Comparison of ENCODE assay signal across 15 cellular contexts in the genomic region with DNA sequence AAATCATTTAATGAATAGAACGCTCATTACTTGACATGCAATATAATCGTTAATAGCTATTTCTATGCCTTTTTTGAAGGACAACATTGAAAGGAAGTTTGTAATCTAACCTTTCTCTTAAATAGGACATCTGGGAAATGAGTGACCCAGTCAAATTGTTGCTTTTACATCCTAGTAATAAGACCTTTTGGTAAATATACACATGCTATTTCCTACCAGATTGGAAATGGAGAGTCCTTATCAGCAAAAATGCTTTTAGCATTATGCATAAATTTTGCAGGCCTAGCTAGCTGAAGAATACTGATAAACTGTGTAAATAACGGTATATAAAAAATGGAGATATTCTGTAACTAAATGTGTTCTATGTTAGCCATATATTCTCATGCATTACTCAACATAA.
DNase-seq lines count a peak whose midpoint lies in the region; ATAC-seq and TF ChIP-seq lines count a peak whose summit lies in the region.
"Had no signal": no experiment of that assay in that cellular context is flagged by ENCODE, and none has a peak within 500 bp of the region (broad histone marks: within the 10 kb centered on the region; RNA-seq: fewer than 3 reads in every experiment).

No MANE protein-coding gene starts in this region.

- no peaks in the 10 kb centered on the region for H3K9me1 ChIP-seq in IMR-90 (ENCODE audit: insufficient read depth, low read length)

- H2AK9ac ChIP-seq in IMR-90 (replicated peaks; ENCODE audit: low read depth, low read length, poor library complexity): no peak overlapping the region

- TF ChIP-seq RAD21 in IMR-90 (IDR thresholded peaks at IDR 0.05; ENCODE audit: low read length): no peak

- no peak overlapping the region for H2AFZ ChIP-seq in IMR-90 (replicated peaks; ENCODE audit: low read length, poor library complexity)
- H2AFZ ChIP-seq in osteoblast (ENCODE audit: low read length): no peak overlapping the region
- H2AFZ ChIP-seq: GM23248 had no signal

- H4K5ac ChIP-seq in IMR-90 (ENCODE audit: low read depth, low read length): no peak overlapping the region

- H3K56ac ChIP-seq in IMR-90 (ENCODE audit: extremely low read depth, insufficient read depth, low read length): no peak overlapping the region

- H4K8ac ChIP-seq in IMR-90 (ENCODE audit: low read depth in 2 of 2, low read length in 2 of 2): no peak overlapping the region

- ATAC-seq in IMR-90 (ENCODE audit: low read depth) (no peak), HG03520 (IDR thresholded peaks at IDR 0.05; ENCODE audit: unreplicated experiment) (no peak)
- ATAC-seq: GM12878 had no signal

- no peak for TF ChIP-seq CTCF in IMR-90 (conservative IDR thresholded peaks at IDR 0.05; ENCODE audit: low read depth, low read length)
- no peak for TF ChIP-seq CTCF in astrocyte of the spinal cord (IDR thresholded peaks at IDR 0.05; ENCODE audit: low read depth, low read length)
- TF ChIP-seq CTCF in fibroblast of pulmonary artery (IDR thresholded peaks at IDR 0.05; ENCODE audit: low read length, missing control alignments): no peak
- TF ChIP-seq CTCF in osteoblast (IDR thresholded peaks at IDR 0.05; ENCODE audit: extremely low read depth, low read depth, low read length): no peak

- no peak overlapping the region for H3K4me2 ChIP-seq in IMR-90 (ENCODE audit: low read depth, low read length)
- H3K4me2 ChIP-seq in osteoblast (ENCODE audit: insufficient read depth, low read length): peak overlapping the region; percentile 59
- H3K4me2 ChIP-seq: BLaER1 treated with 17β-estradiol and CSF1 and Interleukin-3, amounts not matched to agents 10 nM and 100 nM had no signal

- H3K27ac ChIP-seq in IMR-90 (ENCODE audit: insufficient read depth, low read length) (no peak overlapping the region), osteoblast (ENCODE audit: low read depth, low read length) (peak overlapping the region; percentile 43)
- H3K27ac ChIP-seq: BLaER1 treated with 17β-estradiol and CSF1 and Interleukin-3, amounts not matched to agents 10 nM and 100 nM; GM23248 had no signal

- H3K4ac ChIP-seq in IMR-90 (ENCODE audit: low read depth, low read length): no peak overlapping the region

- DNase-seq in IMR-90 (peak; percentile 56), astrocyte of the spinal cord (ENCODE audit: low read depth, low spot score) (peak; percentile 22), fibroblast of pulmonary artery (ENCODE audit: low read depth) (peak; percentile 29), osteoblast (ENCODE audit: insufficient read length, low spot score, missing footprints) (no peak), cardiac septum (ENCODE audit: low spot score) (no peak), OCI-M2 (lab: John Stamatoyannopoulos, UW; ENCODE audit: unreplicated experiment) (no peak), epidermal melanocyte (ENCODE audit: insufficient read length, low spot score) (no peak)
- DNase-seq: ACHN; CD4-positive, CD25-positive, alpha-beta regulatory T cell; DMS 273 treated with DMSO at 0.1 percent for 48 hours; H7 had no signal

- WGBS in IMR-90 (ENCODE audit: extremely low coverage in 2 of 2, insufficient read length in 1 of 2), 2 experiments: no CpG with 5 or more reads among the region's 3 CpGs

- H2BK5ac ChIP-seq in IMR-90 (ENCODE audit: low read depth, low read length, poor library complexity, severe bottlenecking): no peak overlapping the region

- no peak overlapping the region for H3K14ac ChIP-seq in IMR-90 (replicated peaks; ENCODE audit: low read depth, low read length)

- CTCF ChIA-PET in IMR-90 (lab: Yijun Ruan, JAX): interaction anchor here (0.6 kb wide), 1 partner anchor 179 kb away, joined by 3 read pairs; no protein-coding TSS in a partner anchor

- TF ChIP-seq POLR2A in IMR-90 (IDR thresholded peaks at IDR 0.05; ENCODE audit: low read depth, low read length): no peak

- H3K9me3 ChIP-seq in IMR-90 (ENCODE audit: control insufficient read depth, insufficient read depth, low read length): no peaks in the 10 kb centered on the region
- no peaks in the 10 kb centered on the region for H3K9me3 ChIP-seq in osteoblast (ENCODE audit: low read depth, low read length)
- H3K9me3 ChIP-seq: BLaER1 treated with 17β-estradiol and CSF1 and Interleukin-3, amounts not matched to agents 10 nM and 100 nM had no signal

- no TSS peak for BruUV-seq in IMR-90 (replicated peaks; lab: Mats Ljungman, UMichigan)

- no peak overlapping the region for H2AK5ac ChIP-seq in IMR-90 (ENCODE audit: low read depth, low read length)

- dilution Hi-C loops in IMR-90 (cut with HindIII; ENCODE audit: low sequenced_read_pairs, unreplicated experiment): no loop called here

- intact Hi-C loops in IMR-90 (cut with micrococcal nuclease): no loop called here
- intact Hi-C loops in cardiac septum (cut with DNase I): no loop called here

- no peaks in the 10 kb centered on the region for H3K79me2 ChIP-seq in osteoblast (ENCODE audit: insufficient read depth, low read length)

- no peak overlapping the region for H2BK15ac ChIP-seq in IMR-90 (ENCODE audit: low read depth, low read length)

- H3K4me3 ChIP-seq in IMR-90 (ENCODE audit: insufficient read depth, low read depth, low read length) (no peak overlapping the region), astrocyte of the spinal cord (ENCODE audit: low read depth, low read length) (no peak overlapping the region), fibroblast of pulmonary artery (replicated peaks; ENCODE audit: low read depth, low read length) (no peak overlapping the region), osteoblast (ENCODE audit: insufficient read depth, low read length) (no peak overlapping the region)
- H3K4me3 ChIP-seq: BLaER1 treated with 17β-estradiol and CSF1 and Interleukin-3, amounts not matched to agents 10 nM and 100 nM; GM12878; GM23248 had no signal

- no peak overlapping the region for H4K91ac ChIP-seq in IMR-90 (ENCODE audit: insufficient read depth, low read depth, low read length)

- in situ Hi-C loops in IMR-90 (cut with MboI; ENCODE audit: low sequenced_read_pairs) (no loop called here), astrocyte of the spinal cord (cut with HindIII; ENCODE audit: low sequenced_read_pairs) (no loop called here)

- H2BK120ac ChIP-seq in IMR-90 (ENCODE audit: low read depth, low read length): no peak overlapping the region

- H4K20me1 ChIP-seq in IMR-90 (ENCODE audit: insufficient read depth, low read length): no peaks in the 10 kb centered on the region
- H4K20me1 ChIP-seq in osteoblast (ENCODE audit: insufficient read depth, low read length): no peaks in the 10 kb centered on the region
- H4K20me1 ChIP-seq: BLaER1 treated with 17β-estradiol and CSF1 and Interleukin-3, amounts not matched to agents 10 nM and 100 nM had no signal

- H3K79me1 ChIP-seq in IMR-90 (ENCODE audit: low read depth in 1 of 2, low read length in 2 of 2): no peaks in the 10 kb centered on the region

- H3K9ac ChIP-seq in IMR-90 (ENCODE audit: low read depth, low read length): no peak overlapping the region
- H3K9ac ChIP-seq: BLaER1 treated with 17β-estradiol and CSF1 and Interleukin-3, amounts not matched to agents 10 nM and 100 nM; GM23248 had no signal

- H2BK20ac ChIP-seq in IMR-90 (ENCODE audit: low read depth, low read length): no peak overlapping the region

- no peaks in the 10 kb centered on the region; the same call in 1 of the 2 replicates for H3K4me1 ChIP-seq in IMR-90 (ENCODE audit: control insufficient read depth, insufficient read depth, low read length)
- H3K4me1 ChIP-seq in osteoblast (ENCODE audit: insufficient read depth, low read length): peaks cover 5% of the 10 kb centered on the region
- H3K4me1 ChIP-seq: BLaER1 treated with 17β-estradiol and CSF1 and Interleukin-3, amounts not matched to agents 10 nM and 100 nM had no signal

- H3K27me3 ChIP-seq in IMR-90 (ENCODE audit: control insufficient read depth, insufficient read depth, low read length): no peaks in the 10 kb centered on the region
- H3K27me3 ChIP-seq in osteoblast (ENCODE audit: insufficient read depth, low read length): no peaks in the 10 kb centered on the region
- H3K27me3 ChIP-seq: BLaER1 treated with 17β-estradiol and CSF1 and Interleukin-3, amounts not matched to agents 10 nM and 100 nM had no signal

- no peak overlapping the region for H3K18ac ChIP-seq in IMR-90 (ENCODE audit: low read depth, low read length)

- H3K23ac ChIP-seq in IMR-90 (ENCODE audit: low read depth, low read length): no peak overlapping the region

- POLR2A ChIA-PET in IMR-90 (lab: Charles Lee; ENCODE audit: unreplicated experiment): interaction anchor here (0.7 kb wide), 1 partner anchor 81 kb away, joined by 5 read pairs; no protein-coding TSS in a partner anchor

- H3K36me3 ChIP-seq in IMR-90 (ENCODE audit: control insufficient read depth, insufficient read depth, low read length) (no peaks in the 10 kb centered on the region), osteoblast (ENCODE audit: insufficient read depth, low read length) (no peaks in the 10 kb centered on the region)
- H3K36me3 ChIP-seq: BLaER1 treated with 17β-estradiol and CSF1 and Interleukin-3, amounts not matched to agents 10 nM and 100 nM had no signal

TF ChIP-seq in IMR-90, 13 proteins besides CTCF, POLR2A, EP300 and RAD21:
- TF ChIP-seq, protein P1, sequence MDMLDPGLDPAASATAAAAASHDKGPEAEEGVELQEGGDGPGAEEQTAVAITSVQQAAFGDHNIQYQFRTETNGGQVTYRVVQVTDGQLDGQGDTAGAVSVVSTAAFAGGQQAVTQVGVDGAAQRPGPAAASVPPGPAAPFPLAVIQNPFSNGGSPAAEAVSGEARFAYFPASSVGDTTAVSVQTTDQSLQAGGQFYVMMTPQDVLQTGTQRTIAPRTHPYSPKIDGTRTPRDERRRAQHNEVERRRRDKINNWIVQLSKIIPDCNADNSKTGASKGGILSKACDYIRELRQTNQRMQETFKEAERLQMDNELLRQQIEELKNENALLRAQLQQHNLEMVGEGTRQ (IDR thresholded peaks at IDR 0.05; ENCODE audit: low read depth, low read length): no peak
- TF ChIP-seq MAFK (IDR thresholded peaks at IDR 0.05; ENCODE audit: low read depth, low read length) (no peak), CEBPB (IDR thresholded peaks at IDR 0.05; ENCODE audit: low read depth, low read length) (no peak), NFE2L2 (IDR thresholded peaks at IDR 0.05; ENCODE audit: low read depth, low read length) (no peak), RFX5 (IDR thresholded peaks at IDR 0.05; ENCODE audit: low read depth, low read length) (no peak), MXI1 (IDR thresholded peaks at IDR 0.05; ENCODE audit: borderline replicate concordance, low read depth, low read length) (no peak), BHLHE40 (IDR thresholded peaks at IDR 0.05; ENCODE audit: low read depth, low read length) (no peak), CHD1 (IDR thresholded peaks at IDR 0.05; ENCODE audit: low read depth, low read length) (no peak), RCOR1 (IDR thresholded peaks at IDR 0.05; ENCODE audit: insufficient replicate concordance, low read length) (no peak)

Comparison
In these comparisons a context has a peak if more than half of its experiments do, and no peak if none do; other contexts are left out.
1. DNase-seq: peak in IMR-90 (single experiment), astrocyte of the spinal cord (single experiment) and fibroblast of pulmonary artery (single experiment); none in osteoblast (single experiment), cardiac septum (single experiment), OCI-M2 (single experiment) and epidermal melanocyte (single experiment).